In the genomic region with DNA sequence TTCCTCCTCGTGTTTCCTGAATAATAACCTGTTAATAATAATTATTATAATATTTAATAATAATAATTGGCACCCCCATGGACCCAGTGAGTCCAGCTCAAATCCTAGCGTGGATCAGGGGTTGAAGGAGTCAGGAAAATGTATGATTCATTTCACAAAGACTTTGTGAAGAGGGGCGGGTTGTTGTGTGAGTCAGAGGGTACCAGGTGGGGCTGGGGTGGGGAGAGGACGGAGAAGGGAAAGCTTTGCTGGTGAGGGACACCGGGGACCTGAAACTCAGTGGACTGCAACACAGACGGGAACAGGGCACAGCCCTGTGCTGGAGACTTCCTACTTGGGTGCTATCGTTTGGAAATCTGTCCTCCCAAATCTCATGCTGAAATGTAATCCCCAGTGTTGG, we compare ENCODE assay signal across 23 cellular contexts. TPM values are rescaled to one million over a fixed set of nuclear protein-coding genes. Genes with fewer than 3 reads are reported as not detected.
A peak's percentile ranks its signal among the peaks of the same experiment; 100 is the strongest.
DNase-seq lines count a peak whose midpoint lies in the region; ATAC-seq and TF ChIP-seq lines count a peak whose summit lies in the region.
"Had no signal": no experiment of that assay in that cellular context is flagged by ENCODE, and none has a peak within 500 bp of the region (broad histone marks: within the 10 kb centered on the region; RNA-seq: fewer than 3 reads in every experiment).

No MANE protein-coding gene starts in this region.

- H3K4me1 ChIP-seq in psoas muscle: no peaks in the 10 kb centered on the region

- H3K27ac Mint-ChIP-seq in CD14-positive monocyte: peak overlapping the region; percentile 91 to 98 (median 95)
- H3K27ac Mint-ChIP-seq: activated B cell treated with CpG ODN at 0.5 μM for 24 hours; CD4-positive, CD25-positive, alpha-beta regulatory T cell; IgD-negative memory B cell; progenitor cell of endocrine pancreas; stimulated activated naive B cell treated with anti-CD40 and anti-IgM and Interleukin-4, amounts not matched to agents 10 μg/mL and 1 μg/mL and 100 μg/mL, for 72 hours had no signal

- peaks cover 6 to 17% (median 6%) of the 10 kb centered on the region in 3 donors for H3K27me3 Mint-ChIP-seq in CD14-positive monocyte (ENCODE audit: low read depth in 3 of 3)

- H3K4me1 Mint-ChIP-seq in CD14-positive monocyte: peaks cover 34% of the 10 kb centered on the region

- no peaks in the 10 kb centered on the region for H3K36me3 ChIP-seq in H7 (replicated peaks; ENCODE audit: control insufficient read depth, insufficient read depth, low read length)
- H3K36me3 ChIP-seq in psoas muscle (ENCODE audit: insufficient read depth in 1 of 2, low read depth in 1 of 2): no peaks in the 10 kb centered on the region

- DNase-seq in CD14-positive monocyte (ENCODE audit: low spot score): no peak
- peak; percentile 68 for DNase-seq in HT1080 (ENCODE audit: low read depth)
- peak; percentile 40 for DNase-seq in amniotic epithelial cell (ENCODE audit: low read depth)
- DNase-seq in iris pigment epithelial cell (ENCODE audit: low read depth): peak; percentile 57
- DNase-seq in H7: no peak
- no peak for DNase-seq in GM20000 (ENCODE audit: low spot score)
- no peak for DNase-seq in DMS153 (lab: John Stamatoyannopoulos, UW)
- DNase-seq in psoas muscle: no peak
- DNase-seq: activated B cell treated with CpG ODN at 0.5 μM for 24 hours; activated CD4-positive, alpha-beta T cell treated with anti-CD3 and anti-CD28 coated beads, Interleukin-2, amount 50 U/mL, for 4 hours; activated gamma-delta T cell treated with Interleukin-2 at 50 U/mL for 16 hours; activated T-cell treated with anti-CD3 and anti-CD28 coated beads for 4 hours; CD4-positive, CD25-positive, alpha-beta regulatory T cell; GF-D8; MM.1S; mucosa of descending colon; NCI-H1436 treated with DMSO at 0.1 percent for 48 hours; NCI-H524 treated with DMSO at 0.1 percent for 48 hours; stimulated activated CD4-positive, alpha-beta T cell treated with anti-CD3 and anti-CD28 coated beads, Interleukin-2, amount 100 ng/mL, for 24 hours; stimulated activated naive B cell treated with anti-CD40 and anti-IgM and Interleukin-4, amounts not matched to agents 10 μg/mL and 1 μg/mL and 100 μg/mL, for 72 hours had no signal

- H3K4me3 ChIP-seq in H7 (ENCODE audit: insufficient read depth, low read depth, low read length) (no peak overlapping the region), psoas muscle (no peak overlapping the region)
- H3K4me3 ChIP-seq: mucosa of descending colon, skin epidermis had no signal

- no peak overlapping the region for H3K4me3 Mint-ChIP-seq in CD14-positive monocyte
- H3K4me3 Mint-ChIP-seq: activated B cell treated with CpG ODN at 0.5 μM for 24 hours; IgD-negative memory B cell; stimulated activated naive B cell treated with anti-CD40 and anti-IgM and Interleukin-4, amounts not matched to agents 10 μg/mL and 1 μg/mL and 100 μg/mL, for 72 hours had no signal

- ATAC-seq in psoas muscle: no peak
- ATAC-seq: mucosa of descending colon; stimulated activated naive B cell treated with anti-CD40 and anti-IgM and Interleukin-4, amounts not matched to agents 10 μg/mL and 1 μg/mL and 100 μg/mL, for 72 hours had no signal

- WGBS in psoas muscle, 3 donors: 83 to 86% (median 84%) methylated on average over 7 of the region's 7 CpGs

- peaks cover 20 to 34% (median 29%) of the 10 kb centered on the region in 7 donors for H3K9me3 Mint-ChIP-seq in CD14-positive monocyte
- H3K9me3 Mint-ChIP-seq: activated B cell treated with CpG ODN at 0.5 μM for 24 hours; CD4-positive, CD25-positive, alpha-beta regulatory T cell had no signal

- intact Hi-C loops in CD14-positive monocyte (cut with micrococcal nuclease): loop anchor here in 1 of 2 donors (5.0 kb wide), 1 partner anchor 49 kb away; no protein-coding TSS in a partner anchor
- intact Hi-C loops in psoas muscle (cut with DNase I): no loop called here

- peaks cover 22 to 26% of the 10 kb centered on the region in 2 donors for H3K36me3 Mint-ChIP-seq in CD14-positive monocyte
- H3K36me3 Mint-ChIP-seq: CD4-positive, CD25-positive, alpha-beta regulatory T cell had no signal

- peaks cover 34% of the 10 kb centered on the region for H3K27me3 ChIP-seq in H7 (ENCODE audit: control insufficient read depth, insufficient read depth, low read length)
- H3K27me3 ChIP-seq in psoas muscle (ENCODE audit: insufficient read depth in 3 of 3, low read length in 2 of 3): peaks cover 0 to 36% (median 8%) of the 10 kb centered on the region in 3 donors

- TF ChIP-seq CTCF in CD14-positive monocyte (IDR thresholded peaks at IDR 0.05) (no peak), GM20000 (IDR thresholded peaks at IDR 0.05; ENCODE audit: extremely low read depth, missing control alignments) (no peak), psoas muscle (IDR thresholded peaks at IDR 0.05) (no peak)

- no peaks in the 10 kb centered on the region for H3K9me3 ChIP-seq in psoas muscle
- H3K9me3 ChIP-seq: mucosa of descending colon had no signal

- H3K27ac ChIP-seq in psoas muscle: no peak overlapping the region

RNA-seq across cellular contexts. Expression of gene ADORA2B, which starts 3.1 kb away (rescaled TPM):
- polyA plus RNA-seq in CD14-positive monocyte: 1 to 10 TPM; 4.4 to 6.4 TPM
- 2.8 and 3.2 TPM in 2 replicates for total RNA-seq in HT1080 (2014; rRNA removed; shearing (Covaris generic))
- polyA plus RNA-seq in HT1080 (2015; cell fraction: cytosol; rRNA removed): 6.1 and 7.7 TPM in 2 replicates
- polyA plus RNA-seq in HT1080 (2015; cell fraction: nucleus; rRNA removed): 10.8 and 12.4 TPM in 2 replicates
- total RNA-seq in H7 (2014; rRNA removed; shearing (Covaris generic)): 3.9 and 4.6 TPM in 2 replicates
- total RNA-seq in psoas muscle: under 1 TPM; 0.20 to 0.36 (median 0.29) TPM
- under 1 TPM; 0.07 to 0.13 (median 0.13) TPM for polyA plus RNA-seq in psoas muscle
- total RNA-seq: activated B cell treated with CpG ODN at 0.5 μM for 24 hours; CD4-positive, CD25-positive, alpha-beta regulatory T cell had no signal

RNA-seq across cellular contexts. Expression of gene ZSWIM7, which starts 57.7 kb away (rescaled TPM):
- 10 to 100 TPM; 67.1 to 70.1 TPM for polyA plus RNA-seq in CD14-positive monocyte
- total RNA-seq in HT1080 (2014; rRNA removed; shearing (Covaris generic)): 21.3 and 30.6 TPM in 2 replicates
- 18.9 and 24.2 TPM in 2 replicates for polyA plus RNA-seq in HT1080 (2015; cell fraction: cytosol; rRNA removed)
- 25.5 and 26.6 TPM in 2 replicates for polyA plus RNA-seq in HT1080 (2015; cell fraction: nucleus; rRNA removed)
- 17.3 and 22.0 TPM in 2 replicates for total RNA-seq in H7 (2014; rRNA removed; shearing (Covaris generic))
- total RNA-seq in psoas muscle: 10 to 100 TPM; 29.1 to 46.6 (median 38.0) TPM
- 10 to 100 TPM; 32.8 to 78.0 (median 70.0) TPM for polyA plus RNA-seq in psoas muscle

RNA-seq across cellular contexts. Expression of gene TTC19, which starts 57.8 kb away (rescaled TPM):
- polyA plus RNA-seq in CD14-positive monocyte (10 to 100 TPM; 20.6 to 22.2 TPM), psoas muscle (10 to 100 TPM; 17.6 to 34.2 (median 19.2) TPM)
- total RNA-seq in HT1080 (2014; rRNA removed; shearing (Covaris generic)): 44.6 and 52.9 TPM in 2 replicates
- polyA plus RNA-seq in HT1080 (2015; cell fraction: cytosol; rRNA removed): 72.1 and 80.2 TPM in 2 replicates
- polyA plus RNA-seq in HT1080 (2015; cell fraction: nucleus; rRNA removed): 85.2 and 88.5 TPM in 2 replicates
- total RNA-seq in H7 (2014; rRNA removed; shearing (Covaris generic)): 43.1 and 56.9 TPM in 2 replicates
- 10 to 100 TPM; 16.5 to 31.5 (median 29.0) TPM for total RNA-seq in psoas muscle

Comparison
In these comparisons a context has a peak if more than half of its experiments do, and no peak if none do; other contexts are left out.
1. DNase-seq: peak in HT1080 (single experiment), amniotic epithelial cell (single experiment) and iris pigment epithelial cell (single experiment); none in CD14-positive monocyte (single experiment), H7 (single experiment), GM20000 (single experiment), DMS153 (single experiment) and psoas muscle (0 of 2).